18 cellular contexts compared by ENCODE assay signal in the genomic region with DNA sequence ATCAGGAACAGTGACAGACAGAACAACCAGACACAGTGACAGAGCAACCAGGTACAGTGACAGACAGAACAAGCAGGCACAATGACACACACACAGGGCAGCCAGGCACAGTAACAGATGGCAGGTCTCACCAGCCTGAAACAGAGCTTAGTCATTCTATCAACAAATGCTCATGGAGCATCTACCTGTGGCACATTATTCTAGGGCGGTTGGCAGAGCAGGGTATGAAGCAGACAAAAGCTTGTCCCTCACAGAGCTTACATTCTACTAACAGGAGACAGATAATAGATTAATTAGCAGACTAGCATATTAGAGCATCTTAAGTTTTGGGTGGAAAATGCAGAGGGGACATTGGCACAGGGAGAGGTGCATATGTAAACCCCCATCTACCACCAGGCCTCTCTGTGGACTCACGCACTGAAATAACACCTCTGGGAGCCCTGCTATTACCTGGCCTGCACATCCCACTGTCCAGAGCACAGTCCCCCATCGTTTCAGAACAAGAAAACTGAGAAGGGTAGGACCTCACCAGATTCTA.
A peak's percentile ranks its signal among the peaks of the same experiment; 100 is the strongest.
DNase-seq lines count a peak whose midpoint lies in the region; ATAC-seq and TF ChIP-seq lines count a peak whose summit lies in the region.
"Had no signal": no experiment of that assay in that cellular context is flagged by ENCODE, and none has a peak within 500 bp of the region (broad histone marks: within the 10 kb centered on the region; RNA-seq: fewer than 3 reads in every experiment).

No MANE protein-coding gene starts in this region.

- no peaks in the 10 kb centered on the region for H3K4me1 Mint-ChIP-seq in activated CD8-positive, alpha-beta memory T cell treated with anti-CD3 and anti-CD28 coated beads, Interleukin-2, amount 10 ng/mL, durations not matched to agents 7 days and 5 days
- no peaks in the 10 kb centered on the region for H3K4me1 Mint-ChIP-seq in stimulated activated effector memory CD8-positive, alpha-beta T cell treated with anti-CD3 and anti-CD28 coated beads, Interleukin-12 subunit alpha, Interleukin-12 subunit beta, amount 100 ng/mL, for 72 hours

- TF ChIP-seq CTCF in RWPE1 (conservative IDR thresholded peaks at IDR 0.05; ENCODE audit: low read depth) = no peak

- peaks cover 11% of the 10 kb centered on the region for H3K9me3 Mint-ChIP-seq in activated CD8-positive, alpha-beta memory T cell treated with anti-CD3 and anti-CD28 coated beads, Interleukin-2, amount 10 ng/mL, durations not matched to agents 7 days and 5 days (ENCODE audit: low read depth)
- peaks cover 18% of the 10 kb centered on the region for H3K9me3 Mint-ChIP-seq in stimulated activated effector memory CD8-positive, alpha-beta T cell treated with anti-CD3 and anti-CD28 coated beads, Interleukin-12 subunit alpha, Interleukin-12 subunit beta, amount 100 ng/mL, for 72 hours

- CTCF ChIA-PET in activated CD8-positive, alpha-beta memory T cell treated with anti-CD3 and anti-CD28 coated beads, Interleukin-2, amount 10 ng/mL, durations not matched to agents 7 days and 5 days (lab: Charles Lee) = no interaction called here
- CTCF ChIA-PET in RWPE1 (lab: Yijun Ruan, JAX) = no interaction called here

- peaks cover 1% of the 10 kb centered on the region for H3K36me3 Mint-ChIP-seq in activated CD8-positive, alpha-beta memory T cell treated with anti-CD3 and anti-CD28 coated beads, Interleukin-2, amount 10 ng/mL, durations not matched to agents 7 days and 5 days
- H3K36me3 Mint-ChIP-seq in stimulated activated effector memory CD8-positive, alpha-beta T cell treated with anti-CD3 and anti-CD28 coated beads, Interleukin-12 subunit alpha, Interleukin-12 subunit beta, amount 100 ng/mL, for 72 hours = no peaks in the 10 kb centered on the region

- POLR2A ChIA-PET in RWPE1 (lab: Yijun Ruan, JAX; ENCODE audit: low non-redundant PET) = no interaction called here

- peak; percentile 32 for DNase-seq in activated CD8-positive, alpha-beta memory T cell treated with anti-CD3 and anti-CD28 coated beads, Interleukin-2, amount 10 ng/mL, durations not matched to agents 7 days and 5 days
- DNase-seq in activated CD8-positive, alpha-beta memory T cell treated with anti-CD3 and anti-CD28 coated beads, Interleukin-2, amount 50 U/mL, for 48 hours = no peak
- DNase-seq in NCI-H2171 treated with DMSO at 0.1 percent for 48 hours (lab: John Stamatoyannopoulos, UW) (peak; percentile 61), left lobe of liver (ENCODE audit: low spot score) (no peak), RWPE1 (ENCODE audit: low spot score) (no peak)
- no peak for DNase-seq in stimulated activated effector memory CD8-positive, alpha-beta T cell treated with anti-CD3 and anti-CD28 coated beads, Interleukin-12 subunit alpha, Interleukin-12 subunit beta, amount 100 ng/mL, for 72 hours (ENCODE audit: low spot score in 2 of 2)
- DNase-seq: COR-L47, DMS153, MV-4-11, NCI-H1436, NCI-H446, NCI-H748 treated with DMSO at 0.1 percent for 48 hours, SIG-M5 had no signal

- H3K4me3 Mint-ChIP-seq in activated CD8-positive, alpha-beta memory T cell treated with anti-CD3 and anti-CD28 coated beads, Interleukin-2, amount 10 ng/mL, durations not matched to agents 7 days and 5 days = no peak overlapping the region
- H3K4me3 Mint-ChIP-seq in stimulated activated effector memory CD8-positive, alpha-beta T cell treated with anti-CD3 and anti-CD28 coated beads, Interleukin-12 subunit alpha, Interleukin-12 subunit beta, amount 100 ng/mL, for 72 hours = no peak overlapping the region
- H3K4me3 Mint-ChIP-seq: GM23338 had no signal

- no peak overlapping the region for H3K27ac ChIP-seq in RWPE1
- H3K27ac ChIP-seq: A549, C4-2B had no signal

- H3K27me3 Mint-ChIP-seq in activated CD8-positive, alpha-beta memory T cell treated with anti-CD3 and anti-CD28 coated beads, Interleukin-2, amount 10 ng/mL, durations not matched to agents 7 days and 5 days = peaks cover 12% of the 10 kb centered on the region

- no peak overlapping the region for H3K27ac Mint-ChIP-seq in activated CD8-positive, alpha-beta memory T cell treated with anti-CD3 and anti-CD28 coated beads, Interleukin-2, amount 10 ng/mL, durations not matched to agents 7 days and 5 days
- no peak overlapping the region for H3K27ac Mint-ChIP-seq in stimulated activated effector memory CD8-positive, alpha-beta T cell treated with anti-CD3 and anti-CD28 coated beads, Interleukin-12 subunit alpha, Interleukin-12 subunit beta, amount 100 ng/mL, for 72 hours
- H3K27ac Mint-ChIP-seq: GM23338 had no signal

- ATAC-seq in activated CD8-positive, alpha-beta memory T cell treated with anti-CD3 and anti-CD28 coated beads, Interleukin-2, amount 10 ng/mL, durations not matched to agents 7 days and 5 days = no peak
- ATAC-seq in esophagus mucosa = peak; percentile 71
- peak; percentile 17 for ATAC-seq in stimulated activated effector memory CD8-positive, alpha-beta T cell treated with anti-CD3 and anti-CD28 coated beads, Interleukin-12 subunit alpha, Interleukin-12 subunit beta, amount 100 ng/mL, for 72 hours
- no peak for ATAC-seq in left lobe of liver
- no peak for ATAC-seq in GM21576 (IDR thresholded peaks at IDR 0.05; ENCODE audit: unreplicated experiment)
- ATAC-seq: A549, GM23338 had no signal

Comparison
In these comparisons a context has a peak if more than half of its experiments do, and no peak if none do; other contexts are left out.
1. DNase-seq: peak in activated CD8-positive, alpha-beta memory T cell treated with anti-CD3 and anti-CD28 coated beads, Interleukin-2, amount 10 ng/mL, durations not matched to agents 7 days and 5 days (single experiment) and NCI-H2171 treated with DMSO at 0.1 percent for 48 hours (single experiment); none in activated CD8-positive, alpha-beta memory T cell treated with anti-CD3 and anti-CD28 coated beads, Interleukin-2, amount 50 U/mL, for 48 hours (single experiment), stimulated activated effector memory CD8-positive, alpha-beta T cell treated with anti-CD3 and anti-CD28 coated beads, Interleukin-12 subunit alpha, Interleukin-12 subunit beta, amount 100 ng/mL, for 72 hours (0 of 2), left lobe of liver (single experiment) and RWPE1 (single experiment).
2. ATAC-seq: peak in esophagus mucosa (single experiment) and stimulated activated effector memory CD8-positive, alpha-beta T cell treated with anti-CD3 and anti-CD28 coated beads, Interleukin-12 subunit alpha, Interleukin-12 subunit beta, amount 100 ng/mL, for 72 hours (single experiment); none in activated CD8-positive, alpha-beta memory T cell treated with anti-CD3 and anti-CD28 coated beads, Interleukin-2, amount 10 ng/mL, durations not matched to agents 7 days and 5 days (single experiment), left lobe of liver (single experiment) and GM21576 (single experiment).